8 cellular contexts compared by ENCODE assay signal in the genomic region with DNA sequence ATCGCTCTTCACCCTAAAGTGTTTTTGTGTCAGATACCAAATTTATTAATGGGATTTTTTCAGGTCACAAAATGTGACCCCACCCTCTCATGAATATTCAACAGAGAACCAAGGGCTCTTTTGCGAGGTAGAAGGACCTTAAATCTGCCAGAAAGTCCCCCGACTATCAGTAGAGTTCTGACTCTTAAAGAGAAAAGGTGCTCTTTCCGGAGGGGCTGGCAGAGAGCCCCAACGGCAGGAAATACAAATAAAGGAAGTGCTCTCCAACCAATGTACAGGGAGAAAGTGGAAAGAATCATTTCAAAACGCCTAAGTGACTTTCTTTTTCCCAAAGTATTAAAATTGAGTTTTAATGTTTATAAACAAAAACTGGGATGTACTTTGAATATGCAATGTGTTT.
DNase-seq lines count a peak whose midpoint lies in the region; ATAC-seq and TF ChIP-seq lines count a peak whose summit lies in the region.

No MANE protein-coding gene starts in this region.

- DNase-seq in natural killer cell = no peak
- no peak for DNase-seq in natural killer cell treated with Interleukin-12 subunit alpha and Interleukin-12 subunit beta and Interleukin-15 and Interleukin-18, amount 100 ng/mL, for 72 hours (ENCODE audit: low spot score)
- peak; percentile 39 for DNase-seq in activated CD4-positive, alpha-beta memory T cell treated with anti-CD3 and anti-CD28 coated beads, Interleukin-2, amount 10 ng/mL, durations not matched to agents 7 days and 5 days
- DNase-seq in NCI-H1105 (lab: John Stamatoyannopoulos, UW) = no peak

- intact Hi-C loops in natural killer cell (cut with micrococcal nuclease) = loop anchor here (1.0 kb wide), 1 partner anchor 518 kb away; no protein-coding TSS in a partner anchor

- H3K27me3 Mint-ChIP-seq in natural killer cell (ENCODE audit: low read depth in 2 of 2) = no peaks in the 10 kb centered on the region
- no peaks in the 10 kb centered on the region for H3K27me3 Mint-ChIP-seq in natural killer cell treated with Interleukin-12 subunit alpha and Interleukin-12 subunit beta and Interleukin-15 and Interleukin-18, amount 100 ng/mL, for 72 hours
- no peaks in the 10 kb centered on the region for H3K27me3 Mint-ChIP-seq in activated CD4-positive, alpha-beta memory T cell treated with anti-CD3 and anti-CD28 coated beads, Interleukin-2, amount 10 ng/mL, durations not matched to agents 7 days and 5 days

- no peaks in the 10 kb centered on the region for H3K36me3 Mint-ChIP-seq in natural killer cell
- H3K36me3 Mint-ChIP-seq in natural killer cell treated with Interleukin-12 subunit alpha and Interleukin-12 subunit beta and Interleukin-15 and Interleukin-18, amount 100 ng/mL, for 72 hours = no peaks in the 10 kb centered on the region
- H3K36me3 Mint-ChIP-seq in activated CD4-positive, alpha-beta memory T cell treated with anti-CD3 and anti-CD28 coated beads, Interleukin-2, amount 10 ng/mL, durations not matched to agents 7 days and 5 days (ENCODE audit: low read depth) = peaks cover 12% of the 10 kb centered on the region

- POLR2A ChIA-PET in activated CD4-positive, alpha-beta memory T cell treated with anti-CD3 and anti-CD28 coated beads, Interleukin-2, amount 10 ng/mL, durations not matched to agents 7 days and 5 days (lab: Charles Lee) = interaction anchor here (6.9 kb wide), 1 partner anchor 64 kb away, joined by 76 read pairs; no protein-coding TSS in a partner anchor

- 15% methylated on average over 6 of the region's 6 CpGs for WGBS in liver
- 22% methylated on average over 6 of the region's 6 CpGs for WGBS in urinary bladder

- peak overlapping the region; percentile 84 to 88 for H3K27ac ChIP-seq in liver (ENCODE audit: low read depth in 1 of 2, low read length in 2 of 2)
- H3K27ac ChIP-seq in urinary bladder (ENCODE audit: low read depth) = peak overlapping the region; percentile 77

- no peak overlapping the region for H3K27ac Mint-ChIP-seq in natural killer cell
- H3K27ac Mint-ChIP-seq in natural killer cell treated with Interleukin-12 subunit alpha and Interleukin-12 subunit beta and Interleukin-15 and Interleukin-18, amount 100 ng/mL, for 72 hours = no peak overlapping the region
- peak overlapping the region; percentile 92 for H3K27ac Mint-ChIP-seq in activated CD4-positive, alpha-beta memory T cell treated with anti-CD3 and anti-CD28 coated beads, Interleukin-2, amount 10 ng/mL, durations not matched to agents 7 days and 5 days

- H3K9me3 ChIP-seq in liver (ENCODE audit: control insufficient read depth in 4 of 4, low read length in 3 of 4) = no peaks in the 10 kb centered on the region

- H3K9me3 Mint-ChIP-seq in natural killer cell = no peaks in the 10 kb centered on the region
- no peaks in the 10 kb centered on the region for H3K9me3 Mint-ChIP-seq in natural killer cell treated with Interleukin-12 subunit alpha and Interleukin-12 subunit beta and Interleukin-15 and Interleukin-18, amount 100 ng/mL, for 72 hours
- H3K9me3 Mint-ChIP-seq in activated CD4-positive, alpha-beta memory T cell treated with anti-CD3 and anti-CD28 coated beads, Interleukin-2, amount 10 ng/mL, durations not matched to agents 7 days and 5 days = no peaks in the 10 kb centered on the region

- no peaks in the 10 kb centered on the region for H3K36me3 ChIP-seq in liver (ENCODE audit: control insufficient read depth in 4 of 4, insufficient read depth in 3 of 4, low read depth in 1 of 4, low read length in 3 of 4)
- H3K36me3 ChIP-seq in urinary bladder (ENCODE audit: insufficient read depth) = no peaks in the 10 kb centered on the region

- H3K27me3 ChIP-seq in liver (ENCODE audit: control insufficient read depth in 4 of 4, insufficient read depth in 4 of 4, low read length in 3 of 4) = no peaks in the 10 kb centered on the region

- TF ChIP-seq RAD21 in liver (IDR thresholded peaks at IDR 0.05) = peak in 1 of 2 donors; percentile 4

- no peak overlapping the region for H3K4me3 ChIP-seq in liver (ENCODE audit: low read depth in 1 of 3, low read length in 3 of 3)
- H3K4me3 ChIP-seq in urinary bladder (ENCODE audit: low read depth, low read length) = no peak overlapping the region

- peak overlapping the region; percentile 37 to 41 for H3K9ac ChIP-seq in liver (ENCODE audit: low read depth in 1 of 2, low read length in 2 of 2)

- TF ChIP-seq CTCF in natural killer cell (IDR thresholded peaks at IDR 0.05) (no peak), liver (IDR thresholded peaks at IDR 0.05; ENCODE audit: low read depth, low read length, missing input control) (no peak)

- ATAC-seq in natural killer cell (no peak), HG02852 (IDR thresholded peaks at IDR 0.05; ENCODE audit: unreplicated experiment) (no peak), HG02870 (IDR thresholded peaks at IDR 0.05; ENCODE audit: unreplicated experiment) (no peak)
- ATAC-seq in natural killer cell treated with Interleukin-12 subunit alpha and Interleukin-12 subunit beta and Interleukin-15 and Interleukin-18, amount 100 ng/mL, for 72 hours = no peak

- CTCF ChIA-PET in activated CD4-positive, alpha-beta memory T cell treated with anti-CD3 and anti-CD28 coated beads, Interleukin-2, amount 10 ng/mL, durations not matched to agents 7 days and 5 days (lab: Charles Lee) = no interaction called here

- H3K4me1 ChIP-seq in liver (ENCODE audit: control insufficient read depth in 4 of 4, insufficient read depth in 4 of 4, low read length in 3 of 4) = peaks cover 0 to 38% (median 27%) of the 10 kb centered on the region in 4 donors
- no peaks in the 10 kb centered on the region for H3K4me1 ChIP-seq in urinary bladder (ENCODE audit: insufficient read depth)

- H3K4me3 Mint-ChIP-seq in natural killer cell = peak overlapping the region; percentile 93
- H3K4me3 Mint-ChIP-seq in natural killer cell treated with Interleukin-12 subunit alpha and Interleukin-12 subunit beta and Interleukin-15 and Interleukin-18, amount 100 ng/mL, for 72 hours = no peak overlapping the region
- peak overlapping the region; percentile 85 for H3K4me3 Mint-ChIP-seq in activated CD4-positive, alpha-beta memory T cell treated with anti-CD3 and anti-CD28 coated beads, Interleukin-2, amount 10 ng/mL, durations not matched to agents 7 days and 5 days

- peaks cover 52 to 58% of the 10 kb centered on the region in 2 donors for H3K4me1 Mint-ChIP-seq in natural killer cell
- H3K4me1 Mint-ChIP-seq in natural killer cell treated with Interleukin-12 subunit alpha and Interleukin-12 subunit beta and Interleukin-15 and Interleukin-18, amount 100 ng/mL, for 72 hours (ENCODE audit: low read depth in 2 of 2) = peaks cover 52 to 56% of the 10 kb centered on the region in 2 donors
- H3K4me1 Mint-ChIP-seq in activated CD4-positive, alpha-beta memory T cell treated with anti-CD3 and anti-CD28 coated beads, Interleukin-2, amount 10 ng/mL, durations not matched to agents 7 days and 5 days = peaks cover 53% of the 10 kb centered on the region

TF ChIP-seq in liver, 16 proteins besides CTCF, POLR2A, EP300 and RAD21:
- TF ChIP-seq, protein P1, sequence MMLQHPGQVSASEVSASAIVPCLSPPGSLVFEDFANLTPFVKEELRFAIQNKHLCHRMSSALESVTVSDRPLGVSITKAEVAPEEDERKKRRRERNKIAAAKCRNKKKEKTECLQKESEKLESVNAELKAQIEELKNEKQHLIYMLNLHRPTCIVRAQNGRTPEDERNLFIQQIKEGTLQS (IDR thresholded peaks at IDR 0.05) = no peak
- TF ChIP-seq, protein P2, sequence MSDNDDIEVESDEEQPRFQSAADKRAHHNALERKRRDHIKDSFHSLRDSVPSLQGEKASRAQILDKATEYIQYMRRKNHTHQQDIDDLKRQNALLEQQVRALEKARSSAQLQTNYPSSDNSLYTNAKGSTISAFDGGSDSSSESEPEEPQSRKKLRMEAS (IDR thresholded peaks at IDR 0.05) = no peak
- TF ChIP-seq HNF4G (IDR thresholded peaks at IDR 0.05) (no peak), TAF1 (conservative IDR thresholded peaks at IDR 0.05) (no peak)
